28 cellular contexts compared by ENCODE assay signal in genomic region chr5:24188196-24188595, GRCh38.
"Had no signal": no experiment of that assay in that cellular context is flagged by ENCODE, and none has a peak within 500 bp of the region (broad histone marks: within the 10 kb centered on the region; RNA-seq: fewer than 3 reads in every experiment).

No MANE protein-coding gene starts in this region.

- H3K27ac Mint-ChIP-seq: activated CD8-positive, alpha-beta T cell treated with anti-CD3 and anti-CD28 coated beads for 36 hours; activated T-helper 17 cell treated with anti-CD3 and anti-CD28 coated beads, Interleukin-2, amount 50 U/mL, for 72 hours; dendritic cell treated with granulocyte-macrophage colony-stimulating factor and Interleukin-4, amounts not matched to agents 40 ng/mL and 50 ng/mL, for 4 days; mesothelial cell of epicardium; naive B cell; nephron progenitor cell; progenitor cell of endocrine pancreas; T-helper 17 cell; WTC11 had no signal

- H3K4me3 Mint-ChIP-seq: activated CD8-positive, alpha-beta T cell treated with anti-CD3 and anti-CD28 coated beads for 36 hours; activated T-cell treated with anti-CD3 and anti-CD28 coated beads, Interleukin-2, amount 50 U/mL, for 4 hours; activated T-helper 17 cell treated with anti-CD3 and anti-CD28 coated beads, Interleukin-2, amount 50 U/mL, for 72 hours; central memory CD8-positive, alpha-beta T cell; dendritic cell treated with granulocyte-macrophage colony-stimulating factor and Interleukin-4, amounts not matched to agents 40 ng/mL and 50 ng/mL, for 4 days; mesothelial cell of epicardium; naive B cell; nephron progenitor cell; T-helper 17 cell; WTC11 had no signal

- H3K9me3 Mint-ChIP-seq: dendritic cell treated with granulocyte-macrophage colony-stimulating factor and Interleukin-4, amounts not matched to agents 40 ng/mL and 50 ng/mL, for 4 days had no signal

- H3K4me1 Mint-ChIP-seq: activated T-helper 17 cell treated with anti-CD3 and anti-CD28 coated beads, Interleukin-2, amount 50 U/mL, for 72 hours; central memory CD8-positive, alpha-beta T cell; mesothelial cell of epicardium; naive B cell; nephron progenitor cell; T-helper 17 cell; WTC11 had no signal

- H3K36me3 Mint-ChIP-seq: mesothelial cell of epicardium, naive B cell had no signal

- H3K27ac ChIP-seq: gastroesophageal sphincter, hepatocyte, neutrophil, ovary, right lobe of liver, testis, transverse colon had no signal

- H3K27me3 Mint-ChIP-seq: activated CD8-positive, alpha-beta T cell treated with anti-CD3 and anti-CD28 coated beads for 36 hours; activated T-helper 17 cell treated with anti-CD3 and anti-CD28 coated beads, Interleukin-2, amount 50 U/mL, for 72 hours; central memory CD8-positive, alpha-beta T cell; dendritic cell treated with granulocyte-macrophage colony-stimulating factor and Interleukin-4, amounts not matched to agents 40 ng/mL and 50 ng/mL, for 4 days; naive B cell; progenitor cell of endocrine pancreas; T-helper 17 cell had no signal

- DNase-seq: activated CD4-positive, alpha-beta T cell treated with anti-CD3 and anti-CD28 coated beads for 1 hour; activated CD4-positive, alpha-beta T cell treated with anti-CD3 and anti-CD28 coated beads, Interleukin-2, amount 50 U/mL, for 1 hour; activated CD8-positive, alpha-beta T cell treated with anti-CD3 and anti-CD28 coated beads for 36 hours; activated gamma-delta T cell treated with Interleukin-2 at 50 U/mL for 16 hours; activated naive CD4-positive, alpha-beta T cell treated with anti-CD3 and anti-CD28 coated beads, Interleukin-2, amount 50 U/mL, for 16 hours; activated T-cell treated with anti-CD3 and anti-CD28 coated beads, Interleukin-2, amount 50 U/mL, for 4 hours; amygdala; effector memory CD4-positive, alpha-beta T cell; left colon; naive B cell; nephron progenitor cell; ovary; right lobe of liver; stimulated activated CD4-positive, alpha-beta T cell treated with anti-CD3 and anti-CD28 coated beads, Interleukin-2, amount 100 ng/mL, for 48 hours; stimulated activated naive CD8-positive, alpha-beta T cell treated with anti-CD3 and anti-CD28 coated beads, Interleukin-15, Interleukin-2, amounts not matched to agents 100 U/mL and 50 U/mL, for 24 hours; T-helper 17 cell; T1000; testis; transverse colon had no signal
